Comparison of ENCODE assay signal across 8 cellular contexts in genomic region chr11:121534131-121535093, GRCh38.
A peak's percentile ranks its signal among the peaks of the same experiment; 100 is the strongest.
DNase-seq lines count a peak whose midpoint lies in the region; ATAC-seq and TF ChIP-seq lines count a peak whose summit lies in the region.

No MANE protein-coding gene starts in this region.

- no peak overlapping the region for H3K27ac Mint-ChIP-seq in chondrocyte (ENCODE audit: unreplicated experiment)
- H3K27ac Mint-ChIP-seq in naive thymus-derived CD8-positive, alpha-beta T cell: peak overlapping the region; percentile 57 to 89 (median 79)

- POLR2A ChIA-PET in naive thymus-derived CD8-positive, alpha-beta T cell (lab: Charles Lee): interaction anchor here (1.6 kb wide), 1 partner anchor 10 kb away, joined by 3 read pairs; no protein-coding TSS in a partner anchor

- peaks cover 17% of the 10 kb centered on the region for H3K27me3 Mint-ChIP-seq in chondrocyte (ENCODE audit: low read depth)
- no peaks in the 10 kb centered on the region for H3K27me3 Mint-ChIP-seq in naive thymus-derived CD8-positive, alpha-beta T cell

- peaks cover 18% of the 10 kb centered on the region for H3K9me3 Mint-ChIP-seq in chondrocyte (ENCODE audit: low read depth)
- H3K9me3 Mint-ChIP-seq in naive thymus-derived CD8-positive, alpha-beta T cell: peaks cover 0 to 16% (median 12%) of the 10 kb centered on the region in 9 donors

- peaks cover 5% of the 10 kb centered on the region for H3K36me3 Mint-ChIP-seq in chondrocyte (ENCODE audit: low read depth)
- H3K36me3 Mint-ChIP-seq in naive thymus-derived CD8-positive, alpha-beta T cell: peaks cover 12 to 95% (median 42%) of the 10 kb centered on the region in 3 donors

- no peaks in the 10 kb centered on the region for H3K27me3 ChIP-seq in H7 (ENCODE audit: control insufficient read depth, insufficient read depth, low read length)

- no peaks in the 10 kb centered on the region for H3K4me1 Mint-ChIP-seq in chondrocyte (ENCODE audit: low read depth)
- peaks cover 19 to 61% (median 51%) of the 10 kb centered on the region in 4 donors for H3K4me1 Mint-ChIP-seq in naive thymus-derived CD8-positive, alpha-beta T cell

- TF ChIP-seq CTCF in chondrocyte (IDR thresholded peaks at IDR 0.05): peak; percentile 67

- peaks cover 1% of the 10 kb centered on the region; the same call in 1 of the 2 replicates for H3K36me3 ChIP-seq in H7 (replicated peaks; ENCODE audit: control insufficient read depth, insufficient read depth, low read length)

- ATAC-seq in naive thymus-derived CD8-positive, alpha-beta T cell: no peak
- ATAC-seq in GM21360 (IDR thresholded peaks at IDR 0.05; ENCODE audit: unreplicated experiment): no peak
- no peak for ATAC-seq in HG02970 (IDR thresholded peaks at IDR 0.05; ENCODE audit: low FRiP score, unreplicated experiment)
- ATAC-seq in GM18873 (IDR thresholded peaks at IDR 0.05; ENCODE audit: low FRiP score, unreplicated experiment): no peak

- no peak overlapping the region for H3K4me3 ChIP-seq in H7 (ENCODE audit: insufficient read depth, low read depth, low read length)

- peak; percentile 43 for DNase-seq in DMS153 (lab: John Stamatoyannopoulos, UW)
- peak; percentile 6 for DNase-seq in NCI-H2227 treated with DMSO at 0.1 percent for 48 hours (lab: John Stamatoyannopoulos, UW)
- DNase-seq in chondrocyte (ENCODE audit: low spot score): no peak
- DNase-seq in naive thymus-derived CD8-positive, alpha-beta T cell: no peak
- no peak for DNase-seq in H7

- no peak overlapping the region for H3K4me3 Mint-ChIP-seq in chondrocyte (ENCODE audit: unreplicated experiment)
- H3K4me3 Mint-ChIP-seq in naive thymus-derived CD8-positive, alpha-beta T cell: no peak overlapping the region

Comparison
In these comparisons a context has a peak if more than half of its experiments do, and no peak if none do; other contexts are left out.
1. DNase-seq: peak in DMS153 (single experiment) and NCI-H2227 treated with DMSO at 0.1 percent for 48 hours (single experiment); none in chondrocyte (single experiment), naive thymus-derived CD8-positive, alpha-beta T cell (0 of 10) and H7 (single experiment).